In genomic region chr5:34658023-34658422, GRCh38 we compare ENCODE assay signal across 9 cellular contexts. TPM values are rescaled to one million over a fixed set of nuclear protein-coding genes. Genes with fewer than 3 reads are reported as not detected.
DNase-seq lines count a peak whose midpoint lies in the region; ATAC-seq and TF ChIP-seq lines count a peak whose summit lies in the region.
"Had no signal": no experiment of that assay in that cellular context is flagged by ENCODE, and none has a peak within 500 bp of the region (broad histone marks: within the 10 kb centered on the region; RNA-seq: fewer than 3 reads in every experiment).

No MANE protein-coding gene starts in this region.

- 0 out of 2 replicates have a peak, but pooled peaks cover 7% of the 10 kb centered on the region for H3K4me1 ChIP-seq in SJSA1 (replicated peaks)
- peaks cover 4 to 60% (median 22%) of the 10 kb centered on the region in 6 donors for H3K4me1 ChIP-seq in spleen

- peak; percentile 27 for TF ChIP-seq CTCF in foreskin fibroblast (IDR thresholded peaks at IDR 0.05; ENCODE audit: low read depth, low read length)
- peak in 1 of 11 experiments; percentile 18 for TF ChIP-seq CTCF in spleen (IDR thresholded peaks at IDR 0.05 in 8 of 11, conservative IDR thresholded peaks at IDR 0.05 in 3 of 11)

- no peak overlapping the region for H3K27ac ChIP-seq in SJSA1
- peak overlapping the region; percentile 84 to 97 (median 94) for H3K27ac ChIP-seq in spleen

- no peak for ATAC-seq in HG03520 (IDR thresholded peaks at IDR 0.05; ENCODE audit: unreplicated experiment)

- TF ChIP-seq POLR2A in spleen (IDR thresholded peaks at IDR 0.05), result no peak

- WGBS in spleen, 5 donors, result 43 to 57% (median 49%) methylated on average over 4 of the region's 4 CpGs

- H3K9me3 ChIP-seq in SJSA1 (replicated peaks), result no peaks in the 10 kb centered on the region
- H3K9me3 ChIP-seq in spleen, result no peaks in the 10 kb centered on the region

- H3K27me3 ChIP-seq in SJSA1 (replicated peaks) (no peaks in the 10 kb centered on the region), spleen (replicated peaks in 1 of 7) (peaks cover 0 to 56% (median 18%) of the 10 kb centered on the region in 7 donors)

- intact Hi-C loops in spleen (cut with DNase I; ENCODE audit: low total_unique reads), result loop anchor here (10.0 kb wide), 1 partner anchor 133 kb away; no protein-coding TSS in a partner anchor

- H3K4me3 ChIP-seq in SJSA1, result peak overlapping the region; percentile 85
- H3K4me3 ChIP-seq in foreskin fibroblast (ENCODE audit: low read depth in 1 of 2, low read length in 2 of 2), result peak overlapping the region; percentile 78 to 86
- H3K4me3 ChIP-seq in spleen, result peak overlapping the region; percentile 51 to 87 (median 66)

- no peaks in the 10 kb centered on the region; the same call in 1 of the 2 replicates for H3K36me3 ChIP-seq in SJSA1
- peaks cover 0 to 4% (median 0%) of the 10 kb centered on the region in 6 donors for H3K36me3 ChIP-seq in spleen

- peak; percentile 67 for DNase-seq in NCI-H82 (lab: John Stamatoyannopoulos, UW)
- no peak for DNase-seq in NCI-H82 treated with DMSO at 0.1 percent for 48 hours (lab: John Stamatoyannopoulos, UW; ENCODE audit: unreplicated experiment)
- DNase-seq in SJSA1 (ENCODE audit: low read depth in 1 of 2, low spot score in 2 of 2), result no peak
- DNase-seq in foreskin fibroblast, result peak; percentile 38 to 65
- no peak for DNase-seq in spleen
- no peak for DNase-seq in germinal center (ENCODE audit: low spot score)
- DNase-seq in NCI-H2196 treated with DMSO at 0.1 percent for 48 hours (lab: John Stamatoyannopoulos, UW; ENCODE audit: unreplicated experiment), result no peak
- DNase-seq: NCI-H2029 treated with DMSO at 0.1 percent for 48 hours had no signal

RNA-seq across cellular contexts. Expression of gene RAI14, which starts 1.9 kb away (rescaled TPM):
- 21.5 and 30.6 TPM in 2 replicates for total RNA-seq in SJSA1 (2014; rRNA removed; shearing (Covaris generic))
- 100 to 1,000 TPM in 6 of 7 donors, 10 to 100 TPM in 1; 88.9 to 217 (median 135) TPM for total RNA-seq in spleen
- 10 to 100 TPM; 14.2 to 36.3 (median 18.3) TPM for polyA plus RNA-seq in spleen

Comparison
In these comparisons a context has a peak if more than half of its experiments do, and no peak if none do; other contexts are left out.
1. DNase-seq: peak in NCI-H82 (single experiment) and foreskin fibroblast (2 of 2); none in NCI-H82 treated with DMSO at 0.1 percent for 48 hours (single experiment), SJSA1 (0 of 2), spleen (single experiment), germinal center (single experiment) and NCI-H2196 treated with DMSO at 0.1 percent for 48 hours (single experiment).
2. Peak in every context shown above with its lines, with median percentiles within 50 percentile points of each other: H3K4me3 ChIP-seq.